ENCODE assay signal across 8 cellular contexts in the genomic region with DNA sequence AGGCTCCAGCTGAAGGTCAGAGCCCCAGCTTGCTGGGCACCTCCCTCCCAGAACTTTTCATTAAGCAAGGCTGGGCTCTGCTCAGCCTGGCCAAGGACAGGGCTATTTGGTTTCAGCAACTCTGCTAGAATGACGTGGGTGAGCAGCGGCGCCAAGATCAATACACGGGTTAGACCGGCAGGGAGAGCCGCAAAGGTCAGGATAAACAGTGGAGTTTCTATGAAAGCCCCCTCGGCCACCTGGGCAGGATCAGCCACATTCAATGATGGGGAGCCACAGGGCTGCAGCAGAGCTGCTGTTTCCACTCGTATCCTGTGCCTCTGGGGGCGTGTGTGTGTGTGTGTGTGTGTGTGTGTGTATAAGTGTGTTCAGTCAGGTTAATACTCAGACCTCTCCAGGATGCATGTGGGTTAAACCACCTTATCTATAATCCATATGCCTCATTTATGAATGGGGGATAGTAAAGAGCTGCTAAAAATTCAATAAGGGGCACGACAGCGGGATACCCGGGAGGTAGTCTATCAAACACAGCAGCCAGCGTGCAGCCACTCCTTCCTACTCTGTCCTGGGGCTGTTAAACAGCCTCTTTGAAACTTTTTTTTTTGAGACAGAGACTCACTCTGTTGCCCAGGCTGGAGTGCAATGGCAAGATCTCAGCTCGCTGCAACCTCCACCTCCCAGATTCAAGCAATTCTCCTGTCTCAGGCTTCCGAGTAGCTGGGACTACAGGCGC. TPM values are rescaled to one million over a fixed set of nuclear protein-coding genes. Genes with fewer than 3 reads are reported as not detected.
DNase-seq lines count a peak whose midpoint lies in the region; ATAC-seq and TF ChIP-seq lines count a peak whose summit lies in the region.

No MANE protein-coding gene starts in this region.

- TF ChIP-seq CTCF in gastrocnemius medialis (IDR thresholded peaks at IDR 0.05 in 4 of 5, conservative IDR thresholded peaks at IDR 0.05 in 1 of 5): no peak

- peaks cover 36% of the 10 kb centered on the region for H3K36me3 Mint-ChIP-seq in activated CD4-positive, alpha-beta T cell treated with anti-CD3 and anti-CD28 coated beads, Interleukin-2, amount 10 ng/mL, durations not matched to agents 24 days and 14 days (ENCODE audit: low read depth)

- peak overlapping the region; percentile 32 for H3K4me3 Mint-ChIP-seq in activated CD4-positive, alpha-beta T cell treated with anti-CD3 and anti-CD28 coated beads, Interleukin-2, amount 10 ng/mL, durations not matched to agents 24 days and 14 days

- no peaks in the 10 kb centered on the region for H3K9me3 ChIP-seq in gastrocnemius medialis

- H3K27ac ChIP-seq in gastrocnemius medialis: peak overlapping the region; percentile 74 to 84 (median 83)

- intact Hi-C loops in activated CD4-positive, alpha-beta T cell treated with anti-CD3 and anti-CD28 coated beads, Interleukin-2, amount 10 ng/mL, durations not matched to agents 24 days and 14 days (cut with micrococcal nuclease): no loop called here
- intact Hi-C loops in gastrocnemius medialis (cut with DNase I; ENCODE audit: low total_unique reads): loop anchor here (2.0 kb wide), 1 partner anchor 16 kb away; no protein-coding TSS in a partner anchor

- in situ Hi-C loops in gastrocnemius medialis (cut with MboI; ENCODE audit: low sequenced_read_pairs in 4 of 4): no loop called here

- peaks cover 72% of the 10 kb centered on the region for H3K4me1 Mint-ChIP-seq in activated CD4-positive, alpha-beta T cell treated with anti-CD3 and anti-CD28 coated beads, Interleukin-2, amount 10 ng/mL, durations not matched to agents 24 days and 14 days

- peaks cover 48 to 65% of the 10 kb centered on the region in 2 donors for H3K4me1 ChIP-seq in gastrocnemius medialis

- no peak for TF ChIP-seq POLR2A in gastrocnemius medialis (IDR thresholded peaks at IDR 0.05)

- peaks cover 0 to 10% of the 10 kb centered on the region in 2 donors for H3K36me3 ChIP-seq in gastrocnemius medialis

- no peaks in the 10 kb centered on the region for H3K9me3 Mint-ChIP-seq in activated CD4-positive, alpha-beta T cell treated with anti-CD3 and anti-CD28 coated beads, Interleukin-2, amount 10 ng/mL, durations not matched to agents 24 days and 14 days

- H3K27me3 Mint-ChIP-seq in activated CD4-positive, alpha-beta T cell treated with anti-CD3 and anti-CD28 coated beads, Interleukin-2, amount 10 ng/mL, durations not matched to agents 24 days and 14 days: no peaks in the 10 kb centered on the region

- no peaks in the 10 kb centered on the region for H3K27me3 ChIP-seq in gastrocnemius medialis

- H3K4me3 ChIP-seq in gastrocnemius medialis: no peak overlapping the region

- peak overlapping the region; percentile 81 for H3K27ac Mint-ChIP-seq in activated CD4-positive, alpha-beta T cell treated with anti-CD3 and anti-CD28 coated beads, Interleukin-2, amount 10 ng/mL, durations not matched to agents 24 days and 14 days

- ATAC-seq in gastrocnemius medialis: peak; percentile 36 to 42
- no peak for ATAC-seq in GM21447 (IDR thresholded peaks at IDR 0.05; ENCODE audit: unreplicated experiment)
- ATAC-seq in HG03457 (IDR thresholded peaks at IDR 0.05; ENCODE audit: unreplicated experiment): no peak

- DNase-seq in HCEC 1CT (peak; percentile 78), glomerular visceral epithelial cell (ENCODE audit: extremely low spot score) (peak; percentile 66), gastrocnemius medialis (no peak), NCI-H1417 (lab: John Stamatoyannopoulos, UW) (no peak), midbrain (lab: John Stamatoyannopoulos, UW) (no peak)
- peak; percentile 79 for DNase-seq in activated CD4-positive, alpha-beta T cell treated with anti-CD3 and anti-CD28 coated beads, Interleukin-2, amount 10 ng/mL, durations not matched to agents 24 days and 14 days

RNA-seq across cellular contexts. Expression of gene MYH9, which starts 34.8 kb away (rescaled TPM):
- 625 and 633 TPM in 2 replicates for total RNA-seq in activated CD4-positive, alpha-beta T cell treated with anti-CD3 and anti-CD28 coated beads, Interleukin-2, amount 10 ng/mL, durations not matched to agents 24 days and 14 days
- total RNA-seq in gastrocnemius medialis: 100 to 1,000 TPM in 3 of 4 donors, 10 to 100 TPM in 1; 38.9 to 115 (median 104) TPM

Comparison
In these comparisons a context has a peak if more than half of its experiments do, and no peak if none do; other contexts are left out.
1. DNase-seq: peak in HCEC 1CT (single experiment), activated CD4-positive, alpha-beta T cell treated with anti-CD3 and anti-CD28 coated beads, Interleukin-2, amount 10 ng/mL, durations not matched to agents 24 days and 14 days (single experiment) and glomerular visceral epithelial cell (single experiment); none in gastrocnemius medialis (0 of 2), NCI-H1417 (0 of 3) and midbrain (single experiment).
2. ATAC-seq: peak in gastrocnemius medialis (2 of 2); none in GM21447 (single experiment) and HG03457 (single experiment).